Comparison of ENCODE assay signal across 11 cellular contexts in genomic region chr16:66618588-66618987, GRCh38. TPM values are rescaled to one million over a fixed set of nuclear protein-coding genes. Genes with fewer than 3 reads are reported as not detected.
A peak's percentile ranks its signal among the peaks of the same experiment; 100 is the strongest.
DNase-seq lines count a peak whose midpoint lies in the region; ATAC-seq, FAIRE-seq and TF ChIP-seq lines count a peak whose summit lies in the region.
"Had no signal": no experiment of that assay in that cellular context is flagged by ENCODE, and none has a peak within 500 bp of the region (broad histone marks: within the 10 kb centered on the region; RNA-seq: fewer than 3 reads in every experiment).

No MANE protein-coding gene starts in this region.

- no peak overlapping the region for H3K14ac ChIP-seq in mesenchymal stem cell (ENCODE audit: low read length in 2 of 2)

- peaks cover 32% of the 10 kb centered on the region for H3K4me1 ChIP-seq in mesenchymal stem cell (ENCODE audit: control insufficient read depth, insufficient read depth, low read depth, low read length)
- H3K4me1 ChIP-seq in small intestine (ENCODE audit: control insufficient read depth in 2 of 2, insufficient read depth in 1 of 2, low read depth in 1 of 2, low read length in 1 of 2) = no peaks in the 10 kb centered on the region

- H4K8ac ChIP-seq in mesenchymal stem cell (ENCODE audit: low read length) = no peak overlapping the region

- no peaks in the 10 kb centered on the region for H3K27me3 Mint-ChIP-seq in stimulated activated naive CD8-positive, alpha-beta T cell treated with anti-CD3 and anti-CD28 coated beads, Interleukin-15, Interleukin-2, amounts not matched to agents 100 ng/mL and 50 ng/mL, for 24 hours
- no peaks in the 10 kb centered on the region for H3K27me3 Mint-ChIP-seq in chondrocyte (ENCODE audit: low read depth)

- no peak overlapping the region for H3K23ac ChIP-seq in mesenchymal stem cell (ENCODE audit: low read length in 2 of 2)

- H3K9me3 Mint-ChIP-seq in stimulated activated naive CD8-positive, alpha-beta T cell treated with anti-CD3 and anti-CD28 coated beads, Interleukin-15, Interleukin-2, amounts not matched to agents 100 ng/mL and 50 ng/mL, for 24 hours = no peaks in the 10 kb centered on the region
- no peaks in the 10 kb centered on the region for H3K9me3 Mint-ChIP-seq in chondrocyte (ENCODE audit: low read depth)
- H3K9me3 Mint-ChIP-seq: natural killer cell had no signal

- peaks cover 18 to 26% of the 10 kb centered on the region in 2 experiments for H3K36me3 ChIP-seq in mesenchymal stem cell (ENCODE audit: control insufficient read depth in 1 of 2, insufficient read depth in 2 of 2, low read depth in 1 of 2, low read length in 2 of 2)
- H3K36me3 ChIP-seq in small intestine (ENCODE audit: control insufficient read depth in 2 of 2, insufficient read depth in 2 of 2, low read length in 2 of 2) = peaks cover 7 to 10% of the 10 kb centered on the region in 2 donors

- H4K91ac ChIP-seq in mesenchymal stem cell (ENCODE audit: low read length) = no peak overlapping the region

- peaks cover 1% of the 10 kb centered on the region for H3K36me3 Mint-ChIP-seq in stimulated activated naive CD8-positive, alpha-beta T cell treated with anti-CD3 and anti-CD28 coated beads, Interleukin-15, Interleukin-2, amounts not matched to agents 100 ng/mL and 50 ng/mL, for 24 hours (ENCODE audit: low read depth)
- peaks cover 6% of the 10 kb centered on the region for H3K36me3 Mint-ChIP-seq in chondrocyte (ENCODE audit: low read depth)
- H3K36me3 Mint-ChIP-seq: natural killer cell had no signal

- H3K4me3 Mint-ChIP-seq in stimulated activated naive CD8-positive, alpha-beta T cell treated with anti-CD3 and anti-CD28 coated beads, Interleukin-15, Interleukin-2, amounts not matched to agents 100 ng/mL and 50 ng/mL, for 24 hours = no peak overlapping the region
- H3K4me3 Mint-ChIP-seq in chondrocyte (ENCODE audit: unreplicated experiment) = no peak overlapping the region
- H3K4me3 Mint-ChIP-seq: natural killer cell had no signal

- no peak for TF ChIP-seq CTCF in chondrocyte (IDR thresholded peaks at IDR 0.05)

- no peak for DNase-seq in stimulated activated naive CD8-positive, alpha-beta T cell treated with anti-CD3 and anti-CD28 coated beads, Interleukin-15, Interleukin-2, amounts not matched to agents 100 U/mL and 50 U/mL, for 24 hours
- DNase-seq in chondrocyte (ENCODE audit: low spot score) = no peak
- DNase-seq in mesenchymal stem cell = peak; percentile 93
- no peak for DNase-seq in small intestine
- no peak for DNase-seq in NOMO-1 treated with DMSO at 0.1 percent for 48 hours (lab: John Stamatoyannopoulos, UW; ENCODE audit: unreplicated experiment)
- DNase-seq in SKM-1 (lab: John Stamatoyannopoulos, UW; ENCODE audit: unreplicated experiment) = no peak
- DNase-seq in DMS53 (lab: John Stamatoyannopoulos, UW) = no peak
- DNase-seq: cerebellar nuclear complex, natural killer cell, NCI-H526 had no signal

- H3K4ac ChIP-seq in mesenchymal stem cell (ENCODE audit: low read depth in 1 of 2, low read length in 2 of 2) = peak overlapping the region in 1 of 2 experiments; percentile 10

- H3K27me3 ChIP-seq in mesenchymal stem cell (ENCODE audit: control insufficient read depth in 1 of 2, insufficient read depth in 1 of 2, low read length in 2 of 2) (no peaks in the 10 kb centered on the region), small intestine (ENCODE audit: control insufficient read depth in 2 of 2, insufficient read depth in 2 of 2, low read length in 2 of 2) (no peaks in the 10 kb centered on the region)

- H2AFZ ChIP-seq in mesenchymal stem cell (ENCODE audit: low read depth, low read length) = no peak overlapping the region

- peak overlapping the region; percentile 23 for H3K4me2 ChIP-seq in mesenchymal stem cell (ENCODE audit: low read length, poor library complexity, severe bottlenecking)

- H3K9me3 ChIP-seq in mesenchymal stem cell (ENCODE audit: control insufficient read depth, low read length) (no peaks in the 10 kb centered on the region), small intestine (ENCODE audit: control insufficient read depth, low read depth) (no peaks in the 10 kb centered on the region)

- H3K79me1 ChIP-seq in mesenchymal stem cell (replicated peaks; ENCODE audit: low read length, poor library complexity, severe bottlenecking) = peaks cover 4% of the 10 kb centered on the region

- no peak for ATAC-seq in stimulated activated naive CD8-positive, alpha-beta T cell treated with anti-CD3 and anti-CD28 coated beads, Interleukin-15, Interleukin-2, amounts not matched to agents 100 U/mL and 50 U/mL, for 24 hours
- ATAC-seq: natural killer cell had no signal

- H3K4me3 ChIP-seq in mesenchymal stem cell (ENCODE audit: insufficient read depth in 1 of 2, low read depth in 1 of 2, low read length in 2 of 2) (peak overlapping the region in 1 of 2 experiments; percentile 51), small intestine (ENCODE audit: low read depth in 1 of 2, low read length in 2 of 2) (no peak overlapping the region)

- H3K9ac ChIP-seq in mesenchymal stem cell (ENCODE audit: low read length) = peak overlapping the region; percentile 67

- peaks cover 9% of the 10 kb centered on the region for H3K4me1 Mint-ChIP-seq in stimulated activated naive CD8-positive, alpha-beta T cell treated with anti-CD3 and anti-CD28 coated beads, Interleukin-15, Interleukin-2, amounts not matched to agents 100 ng/mL and 50 ng/mL, for 24 hours (ENCODE audit: low read depth)
- H3K4me1 Mint-ChIP-seq in chondrocyte (ENCODE audit: low read depth) = peaks cover 73% of the 10 kb centered on the region
- H3K4me1 Mint-ChIP-seq: natural killer cell had no signal

- no peak overlapping the region for H2BK5ac ChIP-seq in mesenchymal stem cell (ENCODE audit: low read depth, low read length, poor library complexity, severe bottlenecking)

- peak overlapping the region; percentile 27 to 67 for H3K18ac ChIP-seq in mesenchymal stem cell (ENCODE audit: low read depth in 1 of 2, low read length in 2 of 2)

- no peak overlapping the region for H2BK15ac ChIP-seq in mesenchymal stem cell (ENCODE audit: low read depth, poor library complexity, severe bottlenecking)

- FAIRE-seq in small intestine (lab: Jason Lieb, UNC) = no peak

- peak overlapping the region; percentile 46 for H2AK5ac ChIP-seq in mesenchymal stem cell (ENCODE audit: low read length, severe bottlenecking)

- 40% methylated on average over 8 of the region's 8 CpGs for WGBS in mesenchymal stem cell
- WGBS in small intestine, 3 donors = 81 to 88% (median 83%) methylated on average over 8 of the region's 8 CpGs

- peak overlapping the region; percentile 73 for H3K27ac ChIP-seq in mesenchymal stem cell (ENCODE audit: low read length, poor library complexity, severe bottlenecking)
- peak overlapping the region in 1 of 2 donors; percentile 10 for H3K27ac ChIP-seq in small intestine (ENCODE audit: low read depth in 1 of 2, low read length in 1 of 2)

- H2BK120ac ChIP-seq in mesenchymal stem cell (ENCODE audit: low read depth, low read length) = no peak overlapping the region

- H3K27ac Mint-ChIP-seq in stimulated activated naive CD8-positive, alpha-beta T cell treated with anti-CD3 and anti-CD28 coated beads, Interleukin-15, Interleukin-2, amounts not matched to agents 100 ng/mL and 50 ng/mL, for 24 hours = peak overlapping the region; percentile 13
- peak overlapping the region; percentile 95 for H3K27ac Mint-ChIP-seq in chondrocyte (ENCODE audit: unreplicated experiment)
- H3K27ac Mint-ChIP-seq: natural killer cell had no signal

- peak overlapping the region in 1 of 2 experiments; percentile 11 for H2BK12ac ChIP-seq in mesenchymal stem cell (ENCODE audit: low read length in 2 of 2)

RNA-seq across cellular contexts. Expression of gene CMTM3, which starts 14.1 kb away (rescaled TPM):
- 76.5 to 77.8 TPM (median 77.6 TPM) in 3 replicates for total RNA-seq in chondrocyte
- 115 TPM for polyA plus RNA-seq in mesenchymal stem cell (2013, experiment 1 of 2)
- polyA plus RNA-seq in mesenchymal stem cell (2013, experiment 2 of 2) = 117 TPM
- 10 to 100 TPM in 1 of 3 donors, 1 to 10 TPM in 2; 2.2 to 12.8 (median 9.2) TPM for polyA plus RNA-seq in small intestine

RNA-seq across cellular contexts. Expression of gene CMTM2, which starts 39.3 kb away (rescaled TPM):
- total RNA-seq in chondrocyte = not detected in 3 replicates
- not detected for polyA plus RNA-seq in mesenchymal stem cell (2013, experiment 1 of 2)
- polyA plus RNA-seq in mesenchymal stem cell (2013, experiment 2 of 2) = not detected
- polyA plus RNA-seq in small intestine = under 1 TPM in 1 of 3 donors, not detected in 2; 0.07 TPM

RNA-seq across cellular contexts. Expression of gene CMTM1, which starts 52.3 kb away (rescaled TPM):
- total RNA-seq in chondrocyte = 6.3 to 11.9 TPM (median 9.6 TPM) in 3 replicates
- polyA plus RNA-seq in mesenchymal stem cell (2013, experiment 1 of 2) = 1.8 TPM
- 1.5 TPM for polyA plus RNA-seq in mesenchymal stem cell (2013, experiment 2 of 2)
- under 1 TPM in 1 of 3 donors, not detected in 2; 0.36 TPM for polyA plus RNA-seq in small intestine
